ENCODE assay signal across 1 cellular context in genomic region chr16:1615761-1616160, GRCh38.
TF ChIP-seq lines count a peak whose summit lies in the region.

No MANE protein-coding gene starts in this region.

TF ChIP-seq in GM23338, 12 proteins besides CTCF, POLR2A, EP300 and RAD21 (continued from another document):
- no peak for TF ChIP-seq REST (IDR thresholded peaks at IDR 0.05; ENCODE audit: unreplicated experiment)
- no peak for TF ChIP-seq JUNB (IDR thresholded peaks at IDR 0.05; ENCODE audit: unreplicated experiment)
- TF ChIP-seq EZH2 (IDR thresholded peaks at IDR 0.05; ENCODE audit: low read depth, unreplicated experiment), result no peak
- TF ChIP-seq NANOG (IDR thresholded peaks at IDR 0.05; ENCODE audit: borderline replicate concordance), result no peak
- no peak for TF ChIP-seq CREB1 (CRISPR knock-in tag; IDR thresholded peaks at IDR 0.05; ENCODE audit: low read depth)
- no peak for TF ChIP-seq ZNF462 (CRISPR knock-in tag; IDR thresholded peaks at IDR 0.05)
- no peak for TF ChIP-seq POLR2AphosphoS5 (IDR thresholded peaks at IDR 0.05; ENCODE audit: low read depth)
- no peak for TF ChIP-seq STAT1 (IDR thresholded peaks at IDR 0.05; ENCODE audit: unreplicated experiment)
- no peak for TF ChIP-seq ETS1 (IDR thresholded peaks at IDR 0.05)
- TF ChIP-seq EZH2phosphoT487 (IDR thresholded peaks at IDR 0.05; ENCODE audit: unreplicated experiment), result no peak
- no peak for TF ChIP-seq ZNF331 (CRISPR knock-in tag; IDR thresholded peaks at IDR 0.05; ENCODE audit: low read depth)
